In the genomic region with DNA sequence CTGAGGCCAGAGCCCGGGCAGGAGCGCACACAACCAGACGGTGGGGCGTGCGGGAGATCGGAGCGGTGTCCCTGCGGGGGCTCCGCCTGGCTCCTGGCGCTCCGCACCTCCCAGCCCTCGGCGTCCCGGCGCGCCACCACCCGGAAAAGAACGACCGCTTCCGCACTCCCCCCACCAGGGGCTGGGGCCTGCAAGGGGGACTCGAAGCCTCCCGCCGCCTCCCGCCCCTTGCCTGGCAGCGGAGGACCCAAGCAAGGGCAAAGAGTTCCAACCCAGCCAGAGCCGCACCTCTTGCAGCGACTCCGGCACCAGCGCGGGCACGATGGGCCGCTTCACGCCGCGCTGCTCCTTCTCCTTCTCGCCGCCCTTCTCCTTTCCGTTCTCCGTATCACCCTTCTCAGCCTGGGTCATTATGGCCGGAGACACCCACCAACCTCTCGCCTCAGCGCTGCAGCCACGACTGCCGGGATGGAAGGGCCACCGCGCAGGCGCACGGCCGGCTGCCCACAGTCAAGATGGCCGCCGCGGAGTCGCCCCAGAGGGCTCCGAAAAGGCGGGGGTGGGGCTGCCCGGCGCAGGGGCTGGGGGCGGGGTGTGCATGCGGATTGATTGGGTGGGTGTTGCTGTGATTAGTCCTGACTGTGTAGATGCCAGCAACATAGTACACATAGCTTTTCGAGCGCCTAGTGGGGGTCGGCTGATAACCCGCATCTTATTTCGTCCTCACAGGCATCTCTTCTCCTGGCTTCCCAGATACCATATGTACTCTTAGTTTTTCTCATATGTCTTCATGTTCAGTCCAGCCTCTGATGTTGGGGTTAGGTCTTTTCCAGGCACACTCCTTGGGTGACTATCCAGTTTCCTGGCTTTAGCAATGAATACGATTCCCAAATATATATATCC, we compare ENCODE assay signal across 8 cellular contexts. TPM values are rescaled to one million over a fixed set of nuclear protein-coding genes. Genes with fewer than 3 reads are reported as not detected.
DNase-seq lines count a peak whose midpoint lies in the region; ATAC-seq, FAIRE-seq and TF ChIP-seq lines count a peak whose summit lies in the region.

Gene ACTR8 (minus strand): TSS at position 462 of the 903 bp plus-strand sequence. CDS start 51 bp downstream, at position 411.

- peak; percentile 68 for ATAC-seq in GM18861 (IDR thresholded peaks at IDR 0.05; ENCODE audit: unreplicated experiment)
- ATAC-seq in HG03095 (IDR thresholded peaks at IDR 0.05; ENCODE audit: unreplicated experiment), result peak; percentile 82
- ATAC-seq in activated CD4-positive, CD25-positive, alpha-beta regulatory T cell treated with anti-CD3 and anti-CD28 coated beads, Interleukin-2, amount 50 U/mL, for 24 hours, result peak; percentile 90 to 93

- no peaks in the 10 kb centered on the region for H3K9me1 ChIP-seq in keratinocyte (ENCODE audit: control insufficient read depth, extremely low read depth, insufficient read depth, low read length)

- dilution Hi-C loops in keratinocyte (cut with MboI; ENCODE audit: extremely low pct_ligation_motif_present, low sequenced_read_pairs), result no loop called here

- H2AFZ ChIP-seq in ACC112 (ENCODE audit: low read length, unreplicated experiment) (peak within 1 kb of the TSS; percentile 88), keratinocyte (ENCODE audit: control insufficient read depth, low read length) (peak within 1 kb of the TSS; percentile 99)

- peak; percentile 46 for DNase-seq in NCI-H345 treated with DMSO at 0.1 percent for 48 hours (lab: John Stamatoyannopoulos, UW; ENCODE audit: unreplicated experiment)
- DNase-seq in cerebellar cortex (ENCODE audit: low spot score), result peak; percentile 82
- no peak for DNase-seq in keratinocyte (ENCODE audit: low read depth, low spot score)
- DNase-seq in stimulated activated CD4-positive, alpha-beta T cell treated with anti-CD3 and anti-CD28 coated beads, Interleukin-12 subunit alpha, Interleukin-12 subunit beta, amount 100 ng/mL, for 48 hours (ENCODE audit: low read depth in 2 of 3, low spot score in 1 of 3), result peak; percentile 64 to 77 (median 75)

- H3K9ac ChIP-seq in keratinocyte (ENCODE audit: control insufficient read depth, extremely low read depth, insufficient read depth, low read length), result peak within 1 kb of the TSS; percentile 79

- peak; percentile 9 for FAIRE-seq in keratinocyte (lab: Jason Lieb, UNC)

- H3K36me3 ChIP-seq in ACC112 (ENCODE audit: insufficient read depth, low read length) (peaks cover 28% of the 10 kb centered on the region), keratinocyte (ENCODE audit: control insufficient read depth in 2 of 2, extremely low read depth in 1 of 2, insufficient read depth in 2 of 2, low read length in 2 of 2) (peaks cover 9 to 16% of the 10 kb centered on the region in 2 experiments)

- H4K20me1 ChIP-seq in keratinocyte (ENCODE audit: control insufficient read depth, extremely low read depth, insufficient read depth, low read length), result no peaks in the 10 kb centered on the region

- H3K4me1 ChIP-seq in ACC112 (ENCODE audit: control insufficient read depth, insufficient read depth, low read length, unreplicated experiment), result peaks cover 12% of the 10 kb centered on the region
- peaks cover 7% of the 10 kb centered on the region for H3K4me1 ChIP-seq in keratinocyte (ENCODE audit: control insufficient read depth, extremely low read depth, insufficient read depth, low read length)

- H3K27ac ChIP-seq in ACC112 (ENCODE audit: low read depth, low read length) (peak within 1 kb of the TSS; percentile 28), keratinocyte (ENCODE audit: control insufficient read depth, insufficient read depth, low read length) (peak within 1 kb of the TSS; percentile 50)

- no peaks in the 10 kb centered on the region for H3K9me3 ChIP-seq in keratinocyte (ENCODE audit: control insufficient read depth, low read depth, low read length)

- H3K4me2 ChIP-seq in keratinocyte (ENCODE audit: control insufficient read depth, extremely low read depth, insufficient read depth, low read depth, low read length), result peak within 1 kb of the TSS; percentile 90

- TF ChIP-seq CTCF in keratinocyte (optimal IDR thresholded peaks at IDR 0.05 in 1 of 3, IDR thresholded peaks at IDR 0.05 in 1 of 3, conservative IDR thresholded peaks at IDR 0.05 in 1 of 3; ENCODE audit: extremely low read depth in 1 of 3, insufficient read depth in 2 of 3, low read length in 3 of 3), result peak in 1 of 3 experiments; percentile 12

- H3K4me3 ChIP-seq in ACC112 (ENCODE audit: low read depth, low read length) (peak within 1 kb of the TSS; percentile 97), keratinocyte (ENCODE audit: control insufficient read depth in 2 of 3, extremely low read depth in 1 of 3, insufficient read depth in 2 of 3, low read depth in 1 of 3, low read length in 3 of 3) (peak within 1 kb of the TSS; percentile 80 to 86 (median 85))

- peaks cover 20% of the 10 kb centered on the region for H3K79me2 ChIP-seq in ACC112 (ENCODE audit: control insufficient read depth, insufficient read depth, low read length, unreplicated experiment)
- peaks cover 13% of the 10 kb centered on the region for H3K79me2 ChIP-seq in keratinocyte (ENCODE audit: control insufficient read depth, insufficient read depth, low read length)

- H3K27me3 ChIP-seq in ACC112 (ENCODE audit: insufficient read depth, low read length) (no peaks in the 10 kb centered on the region), keratinocyte (ENCODE audit: control insufficient read depth, extremely low read depth, insufficient read depth, low read length) (no peaks in the 10 kb centered on the region)

RNA-seq across cellular contexts. Expression of gene ACTR8, which starts in this region (rescaled TPM):
- polyA plus RNA-seq in keratinocyte, result 17.7 to 28.8 TPM (median 21.7 TPM) in 3 replicates
- 16.5 TPM for polyA plus RNA-seq in keratinocyte (2011; ENCODE audit: low read depth)
- 14.3 and 24.1 TPM in 2 replicates for polyA plus RNA-seq in keratinocyte (2011; cell fraction: cytosol; rRNA removed)
- polyA plus RNA-seq in keratinocyte (2011; cell fraction: nucleus; rRNA removed), result 24.6 and 28.9 TPM in 2 replicates
- 16.2 and 20.2 TPM in 2 replicates for polyA plus RNA-seq in keratinocyte (2012; ENCODE audit: low replicate concordance)
- 15.0 to 38.8 TPM (median 18.2 TPM) in 3 replicates for polyA minus RNA-seq in keratinocyte
- polyA minus RNA-seq in keratinocyte (2011; cell fraction: cytosol; rRNA and poly(A)+ RNA removed), result 17.6 TPM
- 19.1 and 21.5 TPM in 2 replicates for polyA minus RNA-seq in keratinocyte (2011; cell fraction: nucleus; rRNA and poly(A)+ RNA removed)
